In genomic region chr1:11908139-11909021, GRCh38 we compare ENCODE assay signal across 8 cellular contexts.
DNase-seq lines count a peak whose midpoint lies in the region; ATAC-seq and TF ChIP-seq lines count a peak whose summit lies in the region.

No MANE protein-coding gene starts in this region.

- peak overlapping the region; percentile 100 for H3K27ac Mint-ChIP-seq in central memory CD8-positive, alpha-beta T cell (ENCODE audit: low read depth)

- peaks cover 44% of the 10 kb centered on the region for H3K36me3 Mint-ChIP-seq in central memory CD8-positive, alpha-beta T cell (ENCODE audit: insufficient read depth)

- H3K9me3 Mint-ChIP-seq in central memory CD8-positive, alpha-beta T cell, result no peaks in the 10 kb centered on the region

- peak; percentile 51 for ATAC-seq in GM19035 (IDR thresholded peaks at IDR 0.05; ENCODE audit: unreplicated experiment)
- ATAC-seq in HG03280 (IDR thresholded peaks at IDR 0.05; ENCODE audit: unreplicated experiment), result peak; percentile 46
- peak; percentile 57 for ATAC-seq in central memory CD8-positive, alpha-beta T cell (replicated peaks; ENCODE audit: extremely low read depth, poor library complexity, severe bottlenecking)

- peak overlapping the region; percentile 86 for H3K4me3 Mint-ChIP-seq in central memory CD8-positive, alpha-beta T cell

- no peaks in the 10 kb centered on the region for H3K27me3 Mint-ChIP-seq in central memory CD8-positive, alpha-beta T cell

- DNase-seq in AG09319 (ENCODE audit: extremely low read depth, low read depth) (peak; percentile 96), NCI-H345 (lab: John Stamatoyannopoulos, UW) (peak; percentile 97), islet precursor cell (peak; percentile 98)
- DNase-seq in activated CD4-positive, CD25-positive, alpha-beta regulatory T cell (lab: John Stamatoyannopoulos, UW), result peak; percentile 58 to 71 (median 66)
- DNase-seq in central memory CD8-positive, alpha-beta T cell (ENCODE audit: low spot score in 2 of 2), result peak; percentile 64 to 81
- DNase-seq in stimulated activated CD4-positive, alpha-beta T cell treated with anti-CD3 and anti-CD28 coated beads, Interleukin-12 subunit alpha, Interleukin-12 subunit beta, amount 100 ng/mL, for 4 hours, result peak; percentile 59

- TF ChIP-seq CTCF in AG09319 (IDR thresholded peaks at IDR 0.05; ENCODE audit: low read depth, low read length), result no peak

- peaks cover 49% of the 10 kb centered on the region for H3K4me1 Mint-ChIP-seq in central memory CD8-positive, alpha-beta T cell

Comparison
In these comparisons a context has a peak if more than half of its experiments do, and no peak if none do; other contexts are left out.
1. Peak in every context shown above with its lines: DNase-seq and ATAC-seq.